20 cellular contexts compared by ENCODE assay signal in the genomic region with DNA sequence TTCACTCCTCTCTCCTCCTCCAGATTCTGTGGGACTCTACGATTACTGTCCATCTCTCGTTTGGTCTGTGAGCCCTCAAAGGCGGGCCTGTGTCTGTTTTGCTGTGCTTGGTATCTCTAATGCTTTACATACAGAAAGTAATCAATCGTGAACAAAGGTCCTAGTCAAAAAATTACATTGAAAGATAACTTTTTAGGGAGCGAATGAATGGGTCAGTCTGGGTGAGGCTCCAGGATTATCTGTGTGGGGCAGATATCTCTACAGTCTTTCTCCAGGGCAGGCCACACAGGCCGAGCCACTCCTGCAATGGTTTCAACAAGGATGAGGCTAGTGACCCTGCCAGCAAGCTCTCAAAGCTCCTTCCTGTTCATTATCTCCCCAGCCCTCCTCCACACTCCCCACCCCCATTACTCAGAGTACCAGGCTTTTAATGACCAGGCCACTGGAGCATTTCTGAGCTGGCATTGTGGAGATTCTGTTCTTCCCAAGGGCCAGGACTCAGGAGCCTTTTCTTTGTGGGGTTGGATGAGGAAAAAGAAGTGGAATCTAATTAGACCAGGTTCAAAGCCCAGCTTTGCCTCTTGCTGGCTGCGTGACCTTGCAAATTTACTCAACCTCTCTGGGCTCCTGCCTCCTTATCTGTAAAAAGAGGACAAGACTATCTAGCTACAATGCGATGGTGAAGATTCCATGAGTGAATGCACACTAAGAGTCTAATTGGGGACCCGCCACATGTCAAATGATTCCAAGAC. TPM values are rescaled to one million over a fixed set of nuclear protein-coding genes. Genes with fewer than 3 reads are reported as not detected.
DNase-seq lines count a peak whose midpoint lies in the region; ATAC-seq and TF ChIP-seq lines count a peak whose summit lies in the region.
"Had no signal": no experiment of that assay in that cellular context is flagged by ENCODE, and none has a peak within 500 bp of the region (broad histone marks: within the 10 kb centered on the region; RNA-seq: fewer than 3 reads in every experiment).

No MANE protein-coding gene starts in this region.

- ATAC-seq in T-helper 17 cell: no peak
- ATAC-seq: psoas muscle had no signal

- H4K12ac ChIP-seq in trophoblast cell (ENCODE audit: low read depth, low read length): no peak overlapping the region

- WGBS in smooth muscle cell (ENCODE audit: low lambda C conversion rate): 54% methylated on average over 9 of the region's 9 CpGs
- WGBS in trophoblast cell (ENCODE audit: extremely low coverage, insufficient coverage, insufficient read length): no CpG with 5 or more reads among the region's 9 CpGs

- H2AFZ ChIP-seq in smooth muscle cell (ENCODE audit: low read depth): peak overlapping the region; percentile 10
- no peak overlapping the region for H2AFZ ChIP-seq in trophoblast cell (ENCODE audit: insufficient read depth, low read length, poor library complexity)

- H3K4me2 ChIP-seq in smooth muscle cell (peak overlapping the region; percentile 41), trophoblast cell (ENCODE audit: low read length) (no peak overlapping the region)

- no peak overlapping the region for H3K9ac ChIP-seq in smooth muscle cell (ENCODE audit: low read depth)
- H3K9ac ChIP-seq in trophoblast cell (ENCODE audit: low read length): no peak overlapping the region

- no peak overlapping the region for H2AK5ac ChIP-seq in trophoblast cell (ENCODE audit: low read length)

- H3K4me3 ChIP-seq in fibroblast of pulmonary artery (replicated peaks; ENCODE audit: low read depth, low read length) (no peak overlapping the region), smooth muscle cell (no peak overlapping the region), trophoblast cell (ENCODE audit: low read depth, low read length) (no peak overlapping the region)
- H3K4me3 ChIP-seq: coronary artery, psoas muscle had no signal

- H4K8ac ChIP-seq in trophoblast cell (ENCODE audit: low read depth, low read length): no peak overlapping the region

- no peak overlapping the region for H3K4me3 Mint-ChIP-seq in activated naive CD8-positive, alpha-beta T cell
- H3K4me3 Mint-ChIP-seq in activated naive CD8-positive, alpha-beta T cell treated with anti-CD3 and anti-CD28 coated beads for 36 hours: no peak overlapping the region
- no peak overlapping the region for H3K4me3 Mint-ChIP-seq in T-helper 17 cell
- H3K4me3 Mint-ChIP-seq: activated naive CD8-positive, alpha-beta T cell treated with anti-CD3 and anti-CD28 coated beads, Interleukin-2, amount 10 ng/mL, durations not matched to agents 7 days and 5 days; activated T-helper 1 cell treated with anti-CD3 and anti-CD28 coated beads, Interleukin-12 subunit alpha, Interleukin-12 subunit beta, Interleukin-2, Interleukin-4 antibody, amounts not matched to agents 30 ng/mL and 10 ng/mL and 1 ng/mL, durations not matched to agents 14 hours and 24 hours and 36 hours; brain had no signal

- peaks cover 3% of the 10 kb centered on the region for H3K36me3 Mint-ChIP-seq in activated naive CD8-positive, alpha-beta T cell
- H3K36me3 Mint-ChIP-seq in activated naive CD8-positive, alpha-beta T cell treated with anti-CD3 and anti-CD28 coated beads for 36 hours: no peaks in the 10 kb centered on the region
- peaks cover 5% of the 10 kb centered on the region for H3K36me3 Mint-ChIP-seq in T-helper 17 cell (ENCODE audit: low read depth)
- H3K36me3 Mint-ChIP-seq: activated naive CD8-positive, alpha-beta T cell treated with anti-CD3 and anti-CD28 coated beads, Interleukin-2, amount 10 ng/mL, durations not matched to agents 7 days and 5 days; brain had no signal

- no peak overlapping the region for H3K18ac ChIP-seq in trophoblast cell (ENCODE audit: low read length)

- peaks cover 45% of the 10 kb centered on the region for H3K4me1 Mint-ChIP-seq in activated naive CD8-positive, alpha-beta T cell (ENCODE audit: low read depth)
- H3K4me1 Mint-ChIP-seq in activated naive CD8-positive, alpha-beta T cell treated with anti-CD3 and anti-CD28 coated beads for 36 hours: peaks cover 19% of the 10 kb centered on the region
- H3K4me1 Mint-ChIP-seq in T-helper 17 cell: peaks cover 42% of the 10 kb centered on the region
- H3K4me1 Mint-ChIP-seq: brain had no signal

- H2BK5ac ChIP-seq in trophoblast cell (ENCODE audit: low read depth, low read length, poor library complexity): no peak overlapping the region

- TF ChIP-seq CTCF in fibroblast of pulmonary artery (IDR thresholded peaks at IDR 0.05; ENCODE audit: low read length, missing control alignments) (no peak), smooth muscle cell (IDR thresholded peaks at IDR 0.05; ENCODE audit: borderline replicate concordance, insufficient read depth, poor library complexity, severe bottlenecking) (no peak)

- H3K23ac ChIP-seq in trophoblast cell (ENCODE audit: low read length): no peak overlapping the region

- H3K27ac Mint-ChIP-seq in activated naive CD8-positive, alpha-beta T cell: peak overlapping the region; percentile 28
- no peak overlapping the region for H3K27ac Mint-ChIP-seq in activated naive CD8-positive, alpha-beta T cell treated with anti-CD3 and anti-CD28 coated beads for 36 hours
- H3K27ac Mint-ChIP-seq in T-helper 17 cell: peak overlapping the region; percentile 53
- H3K27ac Mint-ChIP-seq: activated T-helper 1 cell treated with anti-CD3 and anti-CD28 coated beads, Interleukin-12 subunit alpha, Interleukin-12 subunit beta, Interleukin-2, Interleukin-4 antibody, amounts not matched to agents 30 ng/mL and 10 ng/mL and 1 ng/mL, durations not matched to agents 14 hours and 24 hours and 36 hours had no signal

- H4K91ac ChIP-seq in trophoblast cell (ENCODE audit: low read depth, low read length): no peak overlapping the region

- no peak for DNase-seq in activated naive CD8-positive, alpha-beta T cell treated with anti-CD3 and anti-CD28 coated beads for 36 hours
- DNase-seq in T-helper 17 cell (no peak), fibroblast of pulmonary artery (ENCODE audit: low read depth) (peak; percentile 30), smooth muscle cell (lab: John Stamatoyannopoulos, UW; ENCODE audit: unreplicated experiment) (no peak), trophoblast cell (no peak), A172 (ENCODE audit: low spot score) (no peak), AG08395 (ENCODE audit: low spot score) (no peak)
- DNase-seq: activated naive CD8-positive, alpha-beta T cell treated with anti-CD3 and anti-CD28 coated beads, Interleukin-2, amount 10 ng/mL, durations not matched to agents 7 days and 5 days; DMS53; MV-4-11; NCI-H526; SIG-M5; stimulated activated CD4-positive, alpha-beta T cell treated with anti-CD3 and anti-CD28 coated beads, Interleukin-4, amount 100 ng/mL, for 1 hour; T-helper 2 cell had no signal

- no peaks in the 10 kb centered on the region for H3K27me3 ChIP-seq in smooth muscle cell (ENCODE audit: low read depth)
- no peaks in the 10 kb centered on the region for H3K27me3 ChIP-seq in trophoblast cell (ENCODE audit: insufficient read depth, low read length)

- H3K36me3 ChIP-seq in smooth muscle cell (ENCODE audit: low read depth) (no peaks in the 10 kb centered on the region), trophoblast cell (ENCODE audit: control insufficient read depth in 1 of 2, insufficient read depth in 2 of 2, low read length in 2 of 2) (peaks cover 4 to 18% of the 10 kb centered on the region in 2 experiments)

- H3K79me2 ChIP-seq in smooth muscle cell (ENCODE audit: low read depth) (peaks cover 5% of the 10 kb centered on the region), trophoblast cell (ENCODE audit: control insufficient read depth, insufficient read depth, low read length, poor library complexity) (peaks cover 16% of the 10 kb centered on the region)

- no peaks in the 10 kb centered on the region for H3F3A ChIP-seq in smooth muscle cell (ENCODE audit: low read depth)

- H3K14ac ChIP-seq in trophoblast cell (ENCODE audit: low read length): no peak overlapping the region

- H4K20me1 ChIP-seq in smooth muscle cell (ENCODE audit: low read depth): no peaks in the 10 kb centered on the region

- H3K4me1 ChIP-seq in smooth muscle cell (ENCODE audit: low read depth) (peaks cover 7% of the 10 kb centered on the region), trophoblast cell (ENCODE audit: control insufficient read depth in 1 of 2, insufficient read depth in 2 of 2, low read length in 2 of 2) (peaks cover 2 to 13% of the 10 kb centered on the region in 2 experiments)
- H3K4me1 ChIP-seq: psoas muscle had no signal

- peaks cover 2% of the 10 kb centered on the region for H3K79me1 ChIP-seq in trophoblast cell (ENCODE audit: low read length)

- no peak overlapping the region for H2BK120ac ChIP-seq in trophoblast cell (ENCODE audit: insufficient read depth, low read length, poor library complexity)

- no peak overlapping the region for H3K4ac ChIP-seq in trophoblast cell (ENCODE audit: low read depth, low read length)

- H3K9me3 Mint-ChIP-seq in activated naive CD8-positive, alpha-beta T cell (ENCODE audit: low read depth): no peaks in the 10 kb centered on the region
- H3K9me3 Mint-ChIP-seq in activated naive CD8-positive, alpha-beta T cell treated with anti-CD3 and anti-CD28 coated beads for 36 hours: no peaks in the 10 kb centered on the region
- H3K9me3 Mint-ChIP-seq: activated naive CD8-positive, alpha-beta T cell treated with anti-CD3 and anti-CD28 coated beads, Interleukin-2, amount 10 ng/mL, durations not matched to agents 7 days and 5 days; activated T-helper 1 cell treated with anti-CD3 and anti-CD28 coated beads, Interleukin-12 subunit alpha, Interleukin-12 subunit beta, Interleukin-2, Interleukin-4 antibody, amounts not matched to agents 30 ng/mL and 10 ng/mL and 1 ng/mL, durations not matched to agents 14 hours and 24 hours and 36 hours had no signal

- H3K9me3 ChIP-seq in T-helper 17 cell (ENCODE audit: control insufficient read depth, low read length, poor library complexity, severe bottlenecking): no peaks in the 10 kb centered on the region
- no peaks in the 10 kb centered on the region for H3K9me3 ChIP-seq in smooth muscle cell (replicated peaks; ENCODE audit: low read depth)
- no peaks in the 10 kb centered on the region for H3K9me3 ChIP-seq in trophoblast cell (ENCODE audit: insufficient read depth, low read depth, low read length)
- H3K9me3 ChIP-seq: psoas muscle had no signal

- H2BK12ac ChIP-seq in trophoblast cell (ENCODE audit: low read length): no peak overlapping the region

- H3K27ac ChIP-seq in smooth muscle cell (ENCODE audit: low read depth) (peak overlapping the region; percentile 11), trophoblast cell (ENCODE audit: low read depth, low read length) (no peak overlapping the region)
- H3K27ac ChIP-seq: C4-2B, coronary artery, psoas muscle had no signal

- no peaks in the 10 kb centered on the region for H3K27me3 Mint-ChIP-seq in activated naive CD8-positive, alpha-beta T cell
- no peaks in the 10 kb centered on the region for H3K27me3 Mint-ChIP-seq in activated naive CD8-positive, alpha-beta T cell treated with anti-CD3 and anti-CD28 coated beads for 36 hours
- no peaks in the 10 kb centered on the region for H3K27me3 Mint-ChIP-seq in T-helper 17 cell
- H3K27me3 Mint-ChIP-seq: activated naive CD8-positive, alpha-beta T cell treated with anti-CD3 and anti-CD28 coated beads, Interleukin-2, amount 10 ng/mL, durations not matched to agents 7 days and 5 days had no signal

RNA-seq across cellular contexts. Expression of a gene that starts 10.2 kb away (rescaled TPM):
- 1 to 10 TPM; 8.2 TPM for total RNA-seq in activated naive CD8-positive, alpha-beta T cell treated with anti-CD3 and anti-CD28 coated beads for 36 hours
- total RNA-seq in T-helper 17 cell (10 to 100 TPM; 13.9 to 16.6 TPM), smooth muscle cell (5.8 and 6.0 TPM in 2 replicates)
- polyA plus RNA-seq in smooth muscle cell: 4.7 and 6.8 TPM in 2 replicates
- 34.0 and 35.3 TPM in 2 replicates for polyA plus RNA-seq in trophoblast cell (2013)
- total RNA-seq in A172 (2014; rRNA removed; shearing (Covaris generic)): 12.4 and 12.5 TPM in 2 replicates
